In genomic region chr19:10748924-10749434, GRCh38 we compare ENCODE assay signal across 8 cellular contexts. TPM values are rescaled to one million over a fixed set of nuclear protein-coding genes. Genes with fewer than 3 reads are reported as not detected.
DNase-seq lines count a peak whose midpoint lies in the region; ATAC-seq lines count a peak whose summit lies in the region.

No MANE protein-coding gene starts in this region.

- 86 to 93% methylated on average over 9 of the region's 10 CpGs for WGBS in mesodermal cell (ENCODE audit: insufficient coverage in 2 of 2), 2 experiments

- DNase-seq in DMS79 treated with DMSO at 0.1 percent for 48 hours (lab: John Stamatoyannopoulos, UW) (peak; percentile 12), NCI-H2196 (lab: John Stamatoyannopoulos, UW; ENCODE audit: unreplicated experiment) (peak; percentile 83), cerebellum (ENCODE audit: low spot score) (peak; percentile 80), amniotic stem cell (lab: John Stamatoyannopoulos, UW) (no peak)
- no peak for DNase-seq in central memory CD4-positive, alpha-beta T cell

- H3K27ac ChIP-seq in mesodermal cell (ENCODE audit: low read depth, low read length, severe bottlenecking): peak overlapping the region; percentile 66

- peaks cover 38% of the 10 kb centered on the region for H3K4me1 ChIP-seq in mesodermal cell (ENCODE audit: control insufficient read depth, insufficient read depth, low read length, poor library complexity, severe bottlenecking)

- H3K36me3 ChIP-seq in mesodermal cell (ENCODE audit: control insufficient read depth, insufficient read depth, low read length): no peaks in the 10 kb centered on the region

- H3K9me3 ChIP-seq in mesodermal cell (ENCODE audit: control insufficient read depth, low read length): no peaks in the 10 kb centered on the region

- H3K4me3 ChIP-seq in mesodermal cell (ENCODE audit: extremely low read depth, insufficient read depth, low read length, poor library complexity, severe bottlenecking): no peak overlapping the region

- no peak for ATAC-seq in GM18517 (IDR thresholded peaks at IDR 0.05; ENCODE audit: unreplicated experiment)
- no peak for ATAC-seq in GM21526 (IDR thresholded peaks at IDR 0.05; ENCODE audit: low FRiP score, unreplicated experiment)

RNA-seq across cellular contexts. Expression of gene DNM2, which starts 31.1 kb away (rescaled TPM):
- total RNA-seq in cerebellum: 67.1 TPM
- polyA plus RNA-seq in mesodermal cell (2013, experiment 1 of 2): 99.8 TPM
- polyA plus RNA-seq in mesodermal cell (2013, experiment 2 of 2): 90.0 TPM

RNA-seq across cellular contexts. Expression of gene QTRT1, which starts 47.7 kb away (rescaled TPM):
- 28.1 TPM for total RNA-seq in cerebellum
- 21.9 TPM for polyA plus RNA-seq in mesodermal cell (2013, experiment 1 of 2)
- 14.1 TPM for polyA plus RNA-seq in mesodermal cell (2013, experiment 2 of 2)

Comparison
In these comparisons a context has a peak if more than half of its experiments do, and no peak if none do; other contexts are left out.
1. DNase-seq: peak in DMS79 treated with DMSO at 0.1 percent for 48 hours (single experiment), NCI-H2196 (single experiment) and cerebellum (single experiment); none in central memory CD4-positive, alpha-beta T cell (single experiment) and amniotic stem cell (single experiment).